In the genomic region with DNA sequence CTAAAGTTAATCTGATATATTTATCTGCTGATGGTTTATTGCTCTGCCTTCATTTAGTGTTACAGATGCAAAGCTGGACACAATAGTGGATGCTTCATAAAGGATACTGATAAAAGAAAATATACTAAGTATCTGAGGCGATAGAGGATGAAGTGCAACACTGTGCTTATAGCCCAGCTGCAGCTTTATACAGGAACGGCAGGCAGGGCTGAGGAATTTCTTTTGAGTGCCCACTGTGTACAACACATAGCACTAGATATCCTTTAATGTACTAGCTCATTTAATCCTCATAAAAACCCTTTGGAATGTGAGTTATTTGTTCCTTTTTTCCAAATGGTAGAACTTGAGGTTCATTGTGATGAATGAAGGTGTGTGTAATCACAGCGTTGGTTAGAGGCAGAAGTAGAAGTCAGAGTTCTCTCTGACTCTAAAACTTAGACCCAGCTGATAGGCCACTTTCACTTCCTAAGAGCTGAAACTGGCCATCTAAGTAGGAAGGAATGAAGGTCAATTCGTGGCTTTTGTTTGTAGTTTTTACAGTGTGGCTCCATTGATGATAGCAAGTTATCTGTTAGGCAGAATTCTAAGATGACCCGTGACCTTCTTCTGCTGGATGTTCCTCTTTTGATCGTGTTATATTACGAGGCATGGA, we compare ENCODE assay signal across 16 cellular contexts.
"Had no signal": no experiment of that assay in that cellular context is flagged by ENCODE, and none has a peak within 500 bp of the region (broad histone marks: within the 10 kb centered on the region; RNA-seq: fewer than 3 reads in every experiment).

No MANE protein-coding gene starts in this region.

- H3K27ac ChIP-seq: esophagus squamous epithelium, foreskin keratinocyte, suprapubic skin had no signal

- H3K9me3 ChIP-seq: esophagus squamous epithelium, suprapubic skin had no signal

- H3K4me1 ChIP-seq: esophagus squamous epithelium, foreskin keratinocyte, suprapubic skin had no signal

- H3K4me3 ChIP-seq: esophagus squamous epithelium, suprapubic skin had no signal

- H3K36me3 ChIP-seq: esophagus squamous epithelium, suprapubic skin had no signal

- ATAC-seq: right cardiac atrium, WTC11 had no signal

- DNase-seq: activated CD4-positive, alpha-beta memory T cell treated with anti-CD3 and anti-CD28 coated beads, Interleukin-2, amount 10 ng/mL, durations not matched to agents 7 days and 5 days; activated CD4-positive, alpha-beta T cell treated with anti-CD3 and anti-CD28 coated beads for 4 hours; activated CD8-positive, alpha-beta memory T cell treated with anti-CD3 and anti-CD28 coated beads, Interleukin-2, amount 50 U/mL, for 4 hours; activated effector memory CD4-positive, alpha-beta T cell treated with anti-CD3 and anti-CD28 coated beads, Interleukin-2, amount 50 U/mL, for 16 hours; activated T-cell treated with anti-CD3 and anti-CD28 coated beads, Interleukin-2, amount 50 U/mL, for 48 hours; amniotic stem cell; central memory CD4-positive, alpha-beta T cell; cortex of kidney; effector CD4-positive, alpha-beta T cell; esophagus squamous epithelium; foreskin keratinocyte; nucleus accumbens; right cardiac atrium; T-helper 2 cell had no signal

- H3K27me3 ChIP-seq: esophagus squamous epithelium, suprapubic skin had no signal
